8 cellular contexts compared by ENCODE assay signal in the genomic region with DNA sequence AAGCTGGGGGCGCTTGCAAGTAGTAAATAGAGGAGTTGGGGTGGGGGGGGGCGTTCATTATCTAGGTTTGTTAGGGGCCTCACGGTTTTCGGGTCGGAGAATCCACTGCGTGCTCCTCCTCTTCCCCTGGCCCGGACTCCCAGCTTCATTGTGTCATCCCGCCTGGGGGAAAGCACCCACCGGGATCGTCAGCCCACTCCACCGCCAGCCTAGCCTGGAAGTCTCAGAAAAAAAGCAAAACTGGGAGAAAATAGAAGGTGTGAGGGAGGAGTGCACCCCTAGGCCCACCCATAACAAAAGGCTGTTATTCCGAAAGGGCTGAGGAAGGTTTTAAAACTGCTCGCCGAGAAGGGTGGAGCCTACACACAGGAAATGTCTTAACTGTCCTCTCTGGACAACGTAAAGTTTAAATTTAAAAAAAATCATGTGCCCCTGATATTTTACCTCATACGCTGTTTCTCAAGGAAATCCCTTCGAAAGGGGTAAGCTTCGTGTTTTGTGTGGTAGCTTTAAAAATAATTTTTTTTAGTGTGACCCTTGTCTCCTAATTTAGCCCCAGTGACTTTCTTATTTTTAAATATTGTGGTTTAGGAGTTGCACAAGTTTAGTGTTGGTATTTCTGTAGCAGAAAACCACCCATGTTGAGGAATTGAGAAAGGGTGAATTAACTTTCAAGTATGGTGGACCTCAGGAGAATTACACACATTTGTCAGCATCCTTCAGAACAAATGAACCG.
DNase-seq lines count a peak whose midpoint lies in the region; FAIRE-seq and TF ChIP-seq lines count a peak whose summit lies in the region.

No MANE protein-coding gene starts in this region.

- H4K91ac ChIP-seq in trophoblast cell (ENCODE audit: low read depth, low read length): peak overlapping the region; percentile 89

- peak overlapping the region; percentile 95 for H3K27ac ChIP-seq in KOPT-K1 (ENCODE audit: low read depth, low read length, poor library complexity, severe bottlenecking)
- peak overlapping the region; percentile 84 for H3K27ac ChIP-seq in trophoblast cell (ENCODE audit: low read depth, low read length)

- H3K4me1 ChIP-seq in trophoblast cell (ENCODE audit: control insufficient read depth in 1 of 2, insufficient read depth in 2 of 2, low read length in 2 of 2): peaks cover 4 to 10% of the 10 kb centered on the region in 2 experiments

- peak overlapping the region; percentile 74 for H3K4me3 ChIP-seq in trophoblast cell (ENCODE audit: low read depth, low read length)

- H3K4me2 ChIP-seq in trophoblast cell (ENCODE audit: low read length): peak overlapping the region; percentile 73

- peak overlapping the region; percentile 36 for H4K12ac ChIP-seq in trophoblast cell (ENCODE audit: low read depth, low read length)

- peak overlapping the region; percentile 75 for H2AFZ ChIP-seq in trophoblast cell (ENCODE audit: insufficient read depth, low read length, poor library complexity)

- peak overlapping the region; percentile 87 for H3K18ac ChIP-seq in trophoblast cell (ENCODE audit: low read length)

- H3K9me3 ChIP-seq in KOPT-K1 (ENCODE audit: insufficient read depth, low read length, poor library complexity, severe bottlenecking) (no peaks in the 10 kb centered on the region), trophoblast cell (ENCODE audit: insufficient read depth, low read depth, low read length) (no peaks in the 10 kb centered on the region)

- H3K14ac ChIP-seq in trophoblast cell (ENCODE audit: low read length): peak overlapping the region; percentile 88

- peak overlapping the region; percentile 86 for H2BK5ac ChIP-seq in trophoblast cell (ENCODE audit: low read depth, low read length, poor library complexity)

- no peaks in the 10 kb centered on the region for H3K27me3 ChIP-seq in trophoblast cell (ENCODE audit: insufficient read depth, low read length)

- WGBS in trophoblast cell (ENCODE audit: extremely low coverage, insufficient coverage, insufficient read length): no CpG with 5 or more reads among the region's 19 CpGs

- H2BK12ac ChIP-seq in trophoblast cell (ENCODE audit: low read length): peak overlapping the region; percentile 81

- TF ChIP-seq POLR2A in H54 (IDR thresholded peaks at IDR 0.05; ENCODE audit: low read depth, low read length): no peak

- peaks cover 27% of the 10 kb centered on the region for H3K79me1 ChIP-seq in trophoblast cell (ENCODE audit: low read length)

- peak; percentile 46 for DNase-seq in activated CD4-positive, alpha-beta T cell treated with anti-CD3 and anti-CD28 coated beads for 48 hours
- DNase-seq in activated CD4-positive, alpha-beta T cell treated with anti-CD3 and anti-CD28 coated beads for 1 hour: no peak
- DNase-seq in H54 (ENCODE audit: insufficient read length, low spot score) (peak; percentile 62), glomerular visceral epithelial cell (ENCODE audit: extremely low spot score) (peak; percentile 72), trophoblast cell (peak; percentile 33 to 58)
- DNase-seq in activated CD8-positive, alpha-beta memory T cell treated with anti-CD3 and anti-CD28 coated beads, Interleukin-2, amount 50 U/mL, for 48 hours: peak; percentile 59
- DNase-seq in stimulated activated naive CD4-positive, alpha-beta T cell treated with Interleukin-2 at 50 U/mL for 16 hours (lab: John Stamatoyannopoulos, UW): no peak

- H3K23ac ChIP-seq in trophoblast cell (ENCODE audit: low read length): no peak overlapping the region

- no peak for FAIRE-seq in H54 (lab: Jason Lieb, UNC)

- H3K79me2 ChIP-seq in trophoblast cell (ENCODE audit: control insufficient read depth, insufficient read depth, low read length, poor library complexity): peaks cover 21% of the 10 kb centered on the region

- H4K8ac ChIP-seq in trophoblast cell (ENCODE audit: low read depth, low read length): peak overlapping the region; percentile 74

- H3K36me3 ChIP-seq in KOPT-K1 (ENCODE audit: insufficient read depth, low read length): peaks cover 14% of the 10 kb centered on the region
- H3K36me3 ChIP-seq in trophoblast cell (ENCODE audit: control insufficient read depth in 1 of 2, insufficient read depth in 2 of 2, low read length in 2 of 2): no peaks in the 10 kb centered on the region

- H3K9ac ChIP-seq in trophoblast cell (ENCODE audit: low read length): peak overlapping the region; percentile 89

- H3K4ac ChIP-seq in trophoblast cell (ENCODE audit: low read depth, low read length): peak overlapping the region; percentile 95

- H2AK5ac ChIP-seq in trophoblast cell (ENCODE audit: low read length): no peak overlapping the region

- H2BK120ac ChIP-seq in trophoblast cell (ENCODE audit: insufficient read depth, low read length, poor library complexity): peak overlapping the region; percentile 72

Comparison
In these comparisons a context has a peak if more than half of its experiments do, and no peak if none do; other contexts are left out.
1. DNase-seq: peak in activated CD4-positive, alpha-beta T cell treated with anti-CD3 and anti-CD28 coated beads for 48 hours (single experiment), H54 (single experiment), activated CD8-positive, alpha-beta memory T cell treated with anti-CD3 and anti-CD28 coated beads, Interleukin-2, amount 50 U/mL, for 48 hours (single experiment), glomerular visceral epithelial cell (single experiment) and trophoblast cell (2 of 2); none in activated CD4-positive, alpha-beta T cell treated with anti-CD3 and anti-CD28 coated beads for 1 hour (single experiment) and stimulated activated naive CD4-positive, alpha-beta T cell treated with Interleukin-2 at 50 U/mL for 16 hours (single experiment).